Comparison of ENCODE assay signal across 2 cellular contexts in the genomic region with DNA sequence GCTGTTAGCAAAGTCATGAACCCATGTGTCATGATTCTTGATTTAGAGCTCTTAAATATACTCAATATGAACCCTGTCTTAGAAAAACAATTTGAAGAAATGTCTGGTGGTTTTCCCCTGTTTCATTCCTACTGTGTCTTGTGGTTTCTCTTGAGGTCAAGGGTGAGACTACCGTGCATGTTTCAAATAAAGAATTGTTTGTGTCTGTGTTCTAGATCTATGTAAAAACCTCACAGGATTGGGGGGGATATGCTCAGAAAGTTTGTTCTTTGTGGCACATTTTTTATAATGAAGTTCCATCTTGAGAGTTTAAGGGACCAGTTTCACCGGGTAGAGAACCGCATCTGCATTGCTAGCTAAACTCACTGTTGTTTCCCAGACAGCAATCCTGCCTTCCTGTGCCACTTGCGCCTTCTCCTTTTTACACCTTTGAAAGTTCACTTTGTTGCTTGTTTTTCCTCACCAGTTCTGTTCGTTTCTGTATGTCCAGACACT.
TF ChIP-seq lines count a peak whose summit lies in the region.

No MANE protein-coding gene starts in this region.

TF ChIP-seq in GM23338, 12 proteins besides CTCF, POLR2A, EP300 and RAD21 (continued from another document):
- TF ChIP-seq EZH2 (IDR thresholded peaks at IDR 0.05; ENCODE audit: low read depth, unreplicated experiment), result no peak
- no peak for TF ChIP-seq STAT1 (IDR thresholded peaks at IDR 0.05; ENCODE audit: unreplicated experiment)
- TF ChIP-seq POLR2AphosphoS5 (IDR thresholded peaks at IDR 0.05; ENCODE audit: low read depth), result no peak
TF ChIP-seq in GM23338: peak in this region for 0.

TF ChIP-seq in GM12878, 131 proteins besides CTCF, POLR2A, EP300 and RAD21 (continued from another document and continues in another):
- TF ChIP-seq FOS (IDR thresholded peaks at IDR 0.05; ENCODE audit: borderline replicate concordance, extremely low read depth, insufficient read length) (no peak), TCF3 (IDR thresholded peaks at IDR 0.05; ENCODE audit: borderline replicate concordance, insufficient read depth, low read depth, low read length) (no peak), BMI1 (IDR thresholded peaks at IDR 0.05; ENCODE audit: borderline replicate concordance) (0 out of 2 replicates have a peak, but pooled peaks have one; percentile 47), MTA2 (IDR thresholded peaks at IDR 0.05; ENCODE audit: low read depth) (peak; percentile 95), ZBTB4 (CRISPR knock-in tag; IDR thresholded peaks at IDR 0.05) (no peak), CREB1 (IDR thresholded peaks at IDR 0.05; ENCODE audit: low read depth) (peak; percentile 49; the same call in 1 of the 2 replicates), HCFC1 (IDR thresholded peaks at IDR 0.05; ENCODE audit: low read length) (no peak), SP1 (IDR thresholded peaks at IDR 0.05; ENCODE audit: low read depth, low read length) (peak; percentile 21), CHD2 (IDR thresholded peaks at IDR 0.05; ENCODE audit: borderline replicate concordance, low read depth, low read length) (0 out of 2 replicates have a peak, but pooled peaks have one; percentile 58), ZNF217 (IDR thresholded peaks at IDR 0.05) (peak; percentile 24; the same call in 1 of the 2 replicates), TCF7 (IDR thresholded peaks at IDR 0.05; ENCODE audit: borderline replicate concordance) (0 out of 2 replicates have a peak, but pooled peaks have one; percentile 32), MEF2A (IDR thresholded peaks at IDR 0.05; ENCODE audit: insufficient read depth, low read depth, low read length) (peak; percentile 77; the same call in 1 of the 2 replicates), SKIL (IDR thresholded peaks at IDR 0.05; ENCODE audit: low read depth, poor library complexity, severe bottlenecking) (peak; percentile 99), ETV6 (conservative IDR thresholded peaks at IDR 0.05 in 1 of 2, IDR thresholded peaks at IDR 0.05 in 1 of 2; ENCODE audit: borderline replicate concordance in 1 of 2, low read depth in 1 of 2) (peak in 1 of 2 experiments; percentile 43; a peak in 1 of 4 replicates), EED (IDR thresholded peaks at IDR 0.05; ENCODE audit: low read depth) (no peak; the same call in 1 of the 2 replicates), MLLT1 (IDR thresholded peaks at IDR 0.05) (peak; percentile 92), SMARCA5 (IDR thresholded peaks at IDR 0.05) (0 out of 2 replicates have a peak, but pooled peaks have one; percentile 50), ZNF592 (IDR thresholded peaks at IDR 0.05) (peak; percentile 71; the same call in 1 of the 2 replicates), BCL11A (IDR thresholded peaks at IDR 0.05; ENCODE audit: low read depth, low read length) (peak; percentile 72), JUNB (IDR thresholded peaks at IDR 0.05) (peak; percentile 68)
- TF ChIP-seq, protein P1, sequence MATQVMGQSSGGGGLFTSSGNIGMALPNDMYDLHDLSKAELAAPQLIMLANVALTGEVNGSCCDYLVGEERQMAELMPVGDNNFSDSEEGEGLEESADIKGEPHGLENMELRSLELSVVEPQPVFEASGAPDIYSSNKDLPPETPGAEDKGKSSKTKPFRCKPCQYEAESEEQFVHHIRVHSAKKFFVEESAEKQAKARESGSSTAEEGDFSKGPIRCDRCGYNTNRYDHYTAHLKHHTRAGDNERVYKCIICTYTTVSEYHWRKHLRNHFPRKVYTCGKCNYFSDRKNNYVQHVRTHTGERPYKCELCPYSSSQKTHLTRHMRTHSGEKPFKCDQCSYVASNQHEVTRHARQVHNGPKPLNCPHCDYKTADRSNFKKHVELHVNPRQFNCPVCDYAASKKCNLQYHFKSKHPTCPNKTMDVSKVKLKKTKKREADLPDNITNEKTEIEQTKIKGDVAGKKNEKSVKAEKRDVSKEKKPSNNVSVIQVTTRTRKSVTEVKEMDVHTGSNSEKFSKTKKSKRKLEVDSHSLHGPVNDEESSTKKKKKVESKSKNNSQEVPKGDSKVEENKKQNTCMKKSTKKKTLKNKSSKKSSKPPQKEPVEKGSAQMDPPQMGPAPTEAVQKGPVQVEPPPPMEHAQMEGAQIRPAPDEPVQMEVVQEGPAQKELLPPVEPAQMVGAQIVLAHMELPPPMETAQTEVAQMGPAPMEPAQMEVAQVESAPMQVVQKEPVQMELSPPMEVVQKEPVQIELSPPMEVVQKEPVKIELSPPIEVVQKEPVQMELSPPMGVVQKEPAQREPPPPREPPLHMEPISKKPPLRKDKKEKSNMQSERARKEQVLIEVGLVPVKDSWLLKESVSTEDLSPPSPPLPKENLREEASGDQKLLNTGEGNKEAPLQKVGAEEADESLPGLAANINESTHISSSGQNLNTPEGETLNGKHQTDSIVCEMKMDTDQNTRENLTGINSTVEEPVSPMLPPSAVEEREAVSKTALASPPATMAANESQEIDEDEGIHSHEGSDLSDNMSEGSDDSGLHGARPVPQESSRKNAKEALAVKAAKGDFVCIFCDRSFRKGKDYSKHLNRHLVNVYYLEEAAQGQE (IDR thresholded peaks at IDR 0.05; ENCODE audit: low read depth, low read length), result no peak
- TF ChIP-seq, protein P2, sequence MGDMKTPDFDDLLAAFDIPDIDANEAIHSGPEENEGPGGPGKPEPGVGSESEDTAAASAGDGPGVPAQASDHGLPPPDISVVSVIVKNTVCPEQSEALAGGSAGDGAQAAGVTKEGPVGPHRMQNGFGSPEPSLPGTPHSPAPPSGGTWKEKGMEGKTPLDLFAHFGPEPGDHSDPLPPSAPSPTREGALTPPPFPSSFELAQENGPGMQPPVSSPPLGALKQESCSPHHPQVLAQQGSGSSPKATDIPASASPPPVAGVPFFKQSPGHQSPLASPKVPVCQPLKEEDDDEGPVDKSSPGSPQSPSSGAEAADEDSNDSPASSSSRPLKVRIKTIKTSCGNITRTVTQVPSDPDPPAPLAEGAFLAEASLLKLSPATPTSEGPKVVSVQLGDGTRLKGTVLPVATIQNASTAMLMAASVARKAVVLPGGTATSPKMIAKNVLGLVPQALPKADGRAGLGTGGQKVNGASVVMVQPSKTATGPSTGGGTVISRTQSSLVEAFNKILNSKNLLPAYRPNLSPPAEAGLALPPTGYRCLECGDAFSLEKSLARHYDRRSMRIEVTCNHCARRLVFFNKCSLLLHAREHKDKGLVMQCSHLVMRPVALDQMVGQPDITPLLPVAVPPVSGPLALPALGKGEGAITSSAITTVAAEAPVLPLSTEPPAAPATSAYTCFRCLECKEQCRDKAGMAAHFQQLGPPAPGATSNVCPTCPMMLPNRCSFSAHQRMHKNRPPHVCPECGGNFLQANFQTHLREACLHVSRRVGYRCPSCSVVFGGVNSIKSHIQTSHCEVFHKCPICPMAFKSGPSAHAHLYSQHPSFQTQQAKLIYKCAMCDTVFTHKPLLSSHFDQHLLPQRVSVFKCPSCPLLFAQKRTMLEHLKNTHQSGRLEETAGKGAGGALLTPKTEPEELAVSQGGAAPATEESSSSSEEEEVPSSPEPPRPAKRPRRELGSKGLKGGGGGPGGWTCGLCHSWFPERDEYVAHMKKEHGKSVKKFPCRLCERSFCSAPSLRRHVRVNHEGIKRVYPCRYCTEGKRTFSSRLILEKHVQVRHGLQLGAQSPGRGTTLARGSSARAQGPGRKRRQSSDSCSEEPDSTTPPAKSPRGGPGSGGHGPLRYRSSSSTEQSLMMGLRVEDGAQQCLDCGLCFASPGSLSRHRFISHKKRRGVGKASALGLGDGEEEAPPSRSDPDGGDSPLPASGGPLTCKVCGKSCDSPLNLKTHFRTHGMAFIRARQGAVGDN (IDR thresholded peaks at IDR 0.05), result peak; percentile 68; the same call in 1 of the 2 replicates
- TF ChIP-seq, protein P3, sequence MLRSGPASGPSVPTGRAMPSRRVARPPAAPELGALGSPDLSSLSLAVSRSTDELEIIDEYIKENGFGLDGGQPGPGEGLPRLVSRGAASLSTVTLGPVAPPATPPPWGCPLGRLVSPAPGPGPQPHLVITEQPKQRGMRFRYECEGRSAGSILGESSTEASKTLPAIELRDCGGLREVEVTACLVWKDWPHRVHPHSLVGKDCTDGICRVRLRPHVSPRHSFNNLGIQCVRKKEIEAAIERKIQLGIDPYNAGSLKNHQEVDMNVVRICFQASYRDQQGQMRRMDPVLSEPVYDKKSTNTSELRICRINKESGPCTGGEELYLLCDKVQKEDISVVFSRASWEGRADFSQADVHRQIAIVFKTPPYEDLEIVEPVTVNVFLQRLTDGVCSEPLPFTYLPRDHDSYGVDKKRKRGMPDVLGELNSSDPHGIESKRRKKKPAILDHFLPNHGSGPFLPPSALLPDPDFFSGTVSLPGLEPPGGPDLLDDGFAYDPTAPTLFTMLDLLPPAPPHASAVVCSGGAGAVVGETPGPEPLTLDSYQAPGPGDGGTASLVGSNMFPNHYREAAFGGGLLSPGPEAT (IDR thresholded peaks at IDR 0.05; ENCODE audit: low read depth), result peak; percentile 96
